8 cellular contexts compared by ENCODE assay signal in genomic region chr11:2778630-2779498, GRCh38.
DNase-seq lines count a peak whose midpoint lies in the region; ATAC-seq and TF ChIP-seq lines count a peak whose summit lies in the region.

No MANE protein-coding gene starts in this region.

- DNase-seq in activated naive CD8-positive, alpha-beta T cell treated with anti-CD3 and anti-CD28 coated beads, Interleukin-2, amount 10 ng/mL, durations not matched to agents 7 days and 5 days: peak; percentile 24
- DNase-seq in activated naive CD8-positive, alpha-beta T cell treated with anti-CD3 and anti-CD28 coated beads, Interleukin-2, amount 50 U/mL, for 24 hours: no peak
- DNase-seq in NCI-H1417 treated with DMSO at 0.1 percent for 48 hours (lab: John Stamatoyannopoulos, UW): peak; percentile 16
- peak; percentile 89 for DNase-seq in amniotic epithelial cell (ENCODE audit: low read depth)
- DNase-seq in heart left ventricle: peak; percentile 80 to 94 (median 83)
- DNase-seq in psoas muscle: peak; percentile 67 to 90
- DNase-seq in stimulated activated naive CD4-positive, alpha-beta T cell (lab: John Stamatoyannopoulos, UW): no peak

- WGBS in heart left ventricle, 4 donors: 14 to 34% (median 25%) methylated on average over 10 to 28 of the region's 28 CpGs
- 15 to 28% (median 18%) methylated on average over 24 to 28 of the region's 28 CpGs for WGBS in psoas muscle, 3 donors

- no peaks in the 10 kb centered on the region for H3K27me3 ChIP-seq in heart left ventricle
- H3K27me3 ChIP-seq in psoas muscle (ENCODE audit: insufficient read depth in 3 of 3, low read length in 2 of 3): no peaks in the 10 kb centered on the region

- no peak for ATAC-seq in activated naive CD8-positive, alpha-beta T cell treated with anti-CD3 and anti-CD28 coated beads, Interleukin-2, amount 10 ng/mL, durations not matched to agents 7 days and 5 days (ENCODE audit: low read depth)
- ATAC-seq in activated naive CD8-positive, alpha-beta T cell treated with anti-CD3 and anti-CD28 coated beads, Interleukin-2, amount 50 U/mL, for 24 hours: no peak
- ATAC-seq in heart left ventricle: peak; percentile 86 to 91 (median 88)
- peak; percentile 85 to 96 (median 94) for ATAC-seq in psoas muscle
- no peak for ATAC-seq in HG03439 (IDR thresholded peaks at IDR 0.05; ENCODE audit: unreplicated experiment)

- intact Hi-C loops in heart left ventricle (cut with DNase I) (loop anchor here in 2 of 10 donors (2.0 to 10.0 kb wide), 3 partner anchors 77 to 234 kb away; partner anchors contain the start of gene CDKN1C (in 1 of the 2)), psoas muscle (cut with DNase I) (loop anchor here in 1 of 2 donors (5.0 kb wide), 1 partner anchor 77 kb away; no protein-coding TSS in a partner anchor)

- no peaks in the 10 kb centered on the region for H3K36me3 Mint-ChIP-seq in activated naive CD8-positive, alpha-beta T cell treated with anti-CD3 and anti-CD28 coated beads, Interleukin-2, amount 10 ng/mL, durations not matched to agents 7 days and 5 days
- no peaks in the 10 kb centered on the region for H3K36me3 Mint-ChIP-seq in activated naive CD8-positive, alpha-beta T cell treated with anti-CD3 and anti-CD28 coated beads, Interleukin-2, amount 50 U/mL, for 24 hours (ENCODE audit: low read depth)

- H3K4me1 ChIP-seq in heart left ventricle (peaks cover 20 to 49% (median 41%) of the 10 kb centered on the region in 12 donors), psoas muscle (peaks cover 21% of the 10 kb centered on the region)

- no peak for TF ChIP-seq POLR2A in heart left ventricle (IDR thresholded peaks at IDR 0.05)

- H3K27me3 Mint-ChIP-seq in activated naive CD8-positive, alpha-beta T cell treated with anti-CD3 and anti-CD28 coated beads, Interleukin-2, amount 10 ng/mL, durations not matched to agents 7 days and 5 days: peaks cover 2% of the 10 kb centered on the region
- no peaks in the 10 kb centered on the region for H3K27me3 Mint-ChIP-seq in activated naive CD8-positive, alpha-beta T cell treated with anti-CD3 and anti-CD28 coated beads, Interleukin-2, amount 50 U/mL, for 24 hours

- H3K4me3 Mint-ChIP-seq in activated naive CD8-positive, alpha-beta T cell treated with anti-CD3 and anti-CD28 coated beads, Interleukin-2, amount 10 ng/mL, durations not matched to agents 7 days and 5 days: no peak overlapping the region
- H3K4me3 Mint-ChIP-seq in activated naive CD8-positive, alpha-beta T cell treated with anti-CD3 and anti-CD28 coated beads, Interleukin-2, amount 50 U/mL, for 24 hours: no peak overlapping the region

- H3K27ac ChIP-seq in heart left ventricle (peak overlapping the region; percentile 63 to 99 (median 90)), psoas muscle (peak overlapping the region; percentile 43)

- H3K9me3 Mint-ChIP-seq in activated naive CD8-positive, alpha-beta T cell treated with anti-CD3 and anti-CD28 coated beads, Interleukin-2, amount 10 ng/mL, durations not matched to agents 7 days and 5 days: no peaks in the 10 kb centered on the region
- H3K9me3 Mint-ChIP-seq in activated naive CD8-positive, alpha-beta T cell treated with anti-CD3 and anti-CD28 coated beads, Interleukin-2, amount 50 U/mL, for 24 hours: no peaks in the 10 kb centered on the region

- H3K4me3 ChIP-seq in heart left ventricle (peak overlapping the region in 5 of 12 donors; percentile 20 to 37 (median 32)), psoas muscle (peak overlapping the region; percentile 30)

- peaks cover 8% of the 10 kb centered on the region for H3K4me1 Mint-ChIP-seq in activated naive CD8-positive, alpha-beta T cell treated with anti-CD3 and anti-CD28 coated beads, Interleukin-2, amount 10 ng/mL, durations not matched to agents 7 days and 5 days
- H3K4me1 Mint-ChIP-seq in activated naive CD8-positive, alpha-beta T cell treated with anti-CD3 and anti-CD28 coated beads, Interleukin-2, amount 50 U/mL, for 24 hours: peaks cover 11% of the 10 kb centered on the region

- POLR2A ChIA-PET in activated naive CD8-positive, alpha-beta T cell treated with anti-CD3 and anti-CD28 coated beads, Interleukin-2, amount 10 ng/mL, durations not matched to agents 7 days and 5 days (lab: Charles Lee): no interaction called here

- TF ChIP-seq CTCF in heart left ventricle (IDR thresholded peaks at IDR 0.05) (peak in 9 of 12 donors; percentile 16 to 46 (median 35)), psoas muscle (IDR thresholded peaks at IDR 0.05) (peak; percentile 21)

- no peaks in the 10 kb centered on the region for H3K9me3 ChIP-seq in heart left ventricle
- H3K9me3 ChIP-seq in psoas muscle: no peaks in the 10 kb centered on the region

- no peak overlapping the region for H3K27ac Mint-ChIP-seq in activated naive CD8-positive, alpha-beta T cell treated with anti-CD3 and anti-CD28 coated beads, Interleukin-2, amount 10 ng/mL, durations not matched to agents 7 days and 5 days
- H3K27ac Mint-ChIP-seq in activated naive CD8-positive, alpha-beta T cell treated with anti-CD3 and anti-CD28 coated beads, Interleukin-2, amount 50 U/mL, for 24 hours: no peak overlapping the region

- no peaks in the 10 kb centered on the region for H3K36me3 ChIP-seq in heart left ventricle
- no peaks in the 10 kb centered on the region for H3K36me3 ChIP-seq in psoas muscle (ENCODE audit: insufficient read depth in 1 of 2, low read depth in 1 of 2)

Comparison
In these comparisons a context has a peak if more than half of its experiments do, and no peak if none do; other contexts are left out.
1. DNase-seq: peak in activated naive CD8-positive, alpha-beta T cell treated with anti-CD3 and anti-CD28 coated beads, Interleukin-2, amount 10 ng/mL, durations not matched to agents 7 days and 5 days (single experiment), NCI-H1417 treated with DMSO at 0.1 percent for 48 hours (single experiment), amniotic epithelial cell (single experiment), heart left ventricle (5 of 5) and psoas muscle (2 of 2); none in activated naive CD8-positive, alpha-beta T cell treated with anti-CD3 and anti-CD28 coated beads, Interleukin-2, amount 50 U/mL, for 24 hours (single experiment) and stimulated activated naive CD4-positive, alpha-beta T cell (0 of 6).
2. ATAC-seq: peak in heart left ventricle (4 of 4) and psoas muscle (4 of 4); none in activated naive CD8-positive, alpha-beta T cell treated with anti-CD3 and anti-CD28 coated beads, Interleukin-2, amount 10 ng/mL, durations not matched to agents 7 days and 5 days (single experiment), activated naive CD8-positive, alpha-beta T cell treated with anti-CD3 and anti-CD28 coated beads, Interleukin-2, amount 50 U/mL, for 24 hours (single experiment) and HG03439 (single experiment).